ENCODE assay signal across 14 cellular contexts in the genomic region with DNA sequence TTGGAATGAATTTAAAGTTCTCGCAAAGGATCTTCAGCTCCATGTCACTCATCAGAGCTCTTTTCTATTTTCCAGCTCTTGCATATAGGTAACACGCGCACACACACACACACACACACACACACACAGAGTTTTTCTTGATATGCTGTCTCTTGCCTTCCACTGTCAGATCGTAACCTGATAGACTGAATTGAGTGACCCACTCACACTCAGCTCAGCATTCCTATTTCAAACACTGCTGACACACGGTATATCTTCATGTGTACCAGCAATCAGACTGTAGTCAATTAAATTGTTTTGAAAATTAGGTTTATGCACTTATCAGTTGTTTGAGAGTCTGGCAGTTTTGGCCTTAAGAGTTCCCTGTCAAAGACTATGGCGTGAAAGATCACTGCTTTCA.
DNase-seq lines count a peak whose midpoint lies in the region; ATAC-seq, FAIRE-seq and TF ChIP-seq lines count a peak whose summit lies in the region.
"Had no signal": no experiment of that assay in that cellular context is flagged by ENCODE, and none has a peak within 500 bp of the region (broad histone marks: within the 10 kb centered on the region; RNA-seq: fewer than 3 reads in every experiment).

No MANE protein-coding gene starts in this region.

- H2AK9ac ChIP-seq in IMR-90 (replicated peaks; ENCODE audit: low read depth, low read length, poor library complexity) = peak overlapping the region; percentile 19

- H3K36me3 Mint-ChIP-seq in astrocyte (ENCODE audit: low read depth, unreplicated experiment) = no peaks in the 10 kb centered on the region

- no peak for TF ChIP-seq EP300 in stomach (IDR thresholded peaks at IDR 0.05)

- no peak for TF ChIP-seq CTCF in IMR-90 (conservative IDR thresholded peaks at IDR 0.05; ENCODE audit: low read depth, low read length)
- no peak for TF ChIP-seq CTCF in astrocyte (IDR thresholded peaks at IDR 0.05; ENCODE audit: insufficient read depth, low read depth, low read length)
- TF ChIP-seq CTCF in stomach (IDR thresholded peaks at IDR 0.05) = no peak
- no peak for TF ChIP-seq CTCF in omental fat pad (IDR thresholded peaks at IDR 0.05)

- no peaks in the 10 kb centered on the region for H3K9me3 Mint-ChIP-seq in astrocyte (ENCODE audit: unreplicated experiment)
- H3K9me3 Mint-ChIP-seq: activated T-cell treated with anti-CD3 and anti-CD28 coated beads, Interleukin-2, amount 50 U/mL, for 4 hours had no signal

- H3K4me2 ChIP-seq in IMR-90 (ENCODE audit: low read depth, low read length) = no peak overlapping the region
- peak overlapping the region; percentile 76 for H3K4me2 ChIP-seq in astrocyte (ENCODE audit: low read length)

- no peak for TF ChIP-seq RAD21 in IMR-90 (IDR thresholded peaks at IDR 0.05; ENCODE audit: low read length)

- H3K4me1 ChIP-seq in IMR-90 (ENCODE audit: control insufficient read depth, insufficient read depth, low read length) = peaks cover 32% of the 10 kb centered on the region
- peaks cover 32% of the 10 kb centered on the region for H3K4me1 ChIP-seq in astrocyte (ENCODE audit: insufficient read depth, low read length)
- H3K4me1 ChIP-seq in stomach = peaks cover 34 to 80% (median 54%) of the 10 kb centered on the region in 4 donors

- H3K23ac ChIP-seq in IMR-90 (ENCODE audit: low read depth, low read length) = peak overlapping the region; percentile 39; the same call in 1 of the 2 replicates

- H3K18ac ChIP-seq in IMR-90 (ENCODE audit: low read depth, low read length) = peak overlapping the region; percentile 59; the same call in 1 of the 2 replicates

- FAIRE-seq in astrocyte (lab: Jason Lieb, UNC) = no peak

- POLR2A ChIA-PET in IMR-90 (lab: Charles Lee; ENCODE audit: unreplicated experiment) = interaction anchor here (0.6 kb wide), 1 partner anchor 20 kb away, joined by 3 read pairs; no protein-coding TSS in a partner anchor

- peak overlapping the region; percentile 79 for H2BK120ac ChIP-seq in IMR-90 (ENCODE audit: low read depth, low read length)

- H2BK5ac ChIP-seq in IMR-90 (ENCODE audit: low read depth, low read length, poor library complexity, severe bottlenecking) = peak overlapping the region; percentile 56

- peaks cover 63% of the 10 kb centered on the region for H3K4me1 Mint-ChIP-seq in astrocyte (ENCODE audit: low read depth, unreplicated experiment)
- H3K4me1 Mint-ChIP-seq: T-helper 17 cell had no signal

- H3K27me3 Mint-ChIP-seq in astrocyte (ENCODE audit: low read depth, unreplicated experiment) = no peaks in the 10 kb centered on the region
- H3K27me3 Mint-ChIP-seq: T-helper 17 cell had no signal

- no peak for DNase-seq in IMR-90
- DNase-seq in astrocyte (ENCODE audit: low read depth) = no peak
- DNase-seq in left kidney (ENCODE audit: low read depth, low spot score) = peak; percentile 55
- no peak for DNase-seq in stomach
- DNase-seq in HT-29 (ENCODE audit: low spot score) = no peak
- no peak for DNase-seq in stimulated activated CD8-positive, alpha-beta memory T cell treated with anti-CD3 and anti-CD28 coated beads, Interleukin-4, amount 100 ng/mL, for 48 hours
- no peak for DNase-seq in omental fat pad (ENCODE audit: low spot score)
- DNase-seq: activated CD4-positive, alpha-beta T cell treated with anti-CD3 and anti-CD28 coated beads for 4 hours; activated T-cell treated with anti-CD3 and anti-CD28 coated beads, Interleukin-2, amount 50 U/mL, for 4 hours; C1 segment of cervical spinal cord; effector CD4-positive, alpha-beta T cell; T-helper 17 cell had no signal

- peak overlapping the region; percentile 6 to 74; a peak in 3 of 4 replicates for H4K8ac ChIP-seq in IMR-90 (ENCODE audit: low read depth in 2 of 2, low read length in 2 of 2)

- H3K4ac ChIP-seq in IMR-90 (ENCODE audit: low read depth, low read length) = peak overlapping the region; percentile 78

- H3K9me3 ChIP-seq in IMR-90 (ENCODE audit: control insufficient read depth, insufficient read depth, low read length) (no peaks in the 10 kb centered on the region), astrocyte (ENCODE audit: insufficient read depth, low read depth, low read length) (no peaks in the 10 kb centered on the region), stomach (no peaks in the 10 kb centered on the region)
- H3K9me3 ChIP-seq: neutrophil had no signal

- H2BK20ac ChIP-seq in IMR-90 (ENCODE audit: low read depth, low read length) = peak overlapping the region; percentile 93

- H2AFZ ChIP-seq in IMR-90 (replicated peaks; ENCODE audit: low read length, poor library complexity) (no peak overlapping the region), astrocyte (ENCODE audit: low read depth, low read length) (no peak overlapping the region)

- H3K4me3 ChIP-seq in IMR-90 (ENCODE audit: insufficient read depth, low read depth, low read length) (no peak overlapping the region), astrocyte (ENCODE audit: insufficient read depth, low read depth, low read length) (no peak overlapping the region), stomach (no peak overlapping the region)

- H2BK15ac ChIP-seq in IMR-90 (ENCODE audit: low read depth, low read length) = peak overlapping the region; percentile 94; the same call in 2 of the 3 replicates

- intact Hi-C loops in IMR-90 (cut with micrococcal nuclease) = loop anchor here (5.0 kb wide), 2 partner anchors 66 to 131 kb away; no protein-coding TSS in a partner anchor
- intact Hi-C loops in stomach (cut with DNase I; ENCODE audit: low total_unique reads) = no loop called here

- in situ Hi-C loops in IMR-90 (cut with MboI; ENCODE audit: low sequenced_read_pairs) = no loop called here

- TF ChIP-seq POLR2A in IMR-90 (IDR thresholded peaks at IDR 0.05; ENCODE audit: low read depth, low read length) (no peak), stomach (IDR thresholded peaks at IDR 0.05) (no peak)

- dilution Hi-C loops in IMR-90 (cut with HindIII; ENCODE audit: low sequenced_read_pairs, unreplicated experiment) = no loop called here

- peak overlapping the region; percentile 73 for H3K14ac ChIP-seq in IMR-90 (replicated peaks; ENCODE audit: low read depth, low read length)

- H3K9ac ChIP-seq in IMR-90 (ENCODE audit: low read depth, low read length) (no peak overlapping the region), astrocyte (ENCODE audit: low read length) (no peak overlapping the region)

- H3K27ac ChIP-seq in IMR-90 (ENCODE audit: insufficient read depth, low read length) (peak overlapping the region; percentile 22; the same call in 1 of the 2 replicates), astrocyte (ENCODE audit: low read depth, low read length) (peak overlapping the region; percentile 91), stomach (peak overlapping the region in 3 of 5 donors; percentile 61 to 80 (median 78))
- H3K27ac ChIP-seq: neutrophil had no signal

- peak overlapping the region; percentile 82 for H4K91ac ChIP-seq in IMR-90 (ENCODE audit: insufficient read depth, low read depth, low read length)

- CTCF ChIA-PET in IMR-90 (lab: Yijun Ruan, JAX) = interaction anchor here (0.5 to 1.4 kb wide), 2 partner anchors 10 to 23 kb away, joined by 3 to 5 read pairs; no protein-coding TSS in a partner anchor

- H3K56ac ChIP-seq in IMR-90 (ENCODE audit: extremely low read depth, insufficient read depth, low read length) = no peak overlapping the region

- BruUV-seq in IMR-90 (replicated peaks; lab: Mats Ljungman, UMichigan) = no TSS peak

- no peak overlapping the region for H3K4me3 Mint-ChIP-seq in astrocyte (ENCODE audit: unreplicated experiment)
- H3K4me3 Mint-ChIP-seq: activated T-cell treated with anti-CD3 and anti-CD28 coated beads, Interleukin-2, amount 50 U/mL, for 4 hours; T-helper 17 cell had no signal

- no peaks in the 10 kb centered on the region for H3K27me3 ChIP-seq in IMR-90 (ENCODE audit: control insufficient read depth, insufficient read depth, low read length)
- no peaks in the 10 kb centered on the region for H3K27me3 ChIP-seq in astrocyte (ENCODE audit: insufficient read depth, low read length)
- no peaks in the 10 kb centered on the region for H3K27me3 ChIP-seq in stomach

- H3K79me2 ChIP-seq in astrocyte (ENCODE audit: insufficient read depth, low read length) = no peaks in the 10 kb centered on the region

- ATAC-seq in IMR-90 (ENCODE audit: low read depth) = no peak
- ATAC-seq in GM21360 (IDR thresholded peaks at IDR 0.05; ENCODE audit: unreplicated experiment) = no peak
- ATAC-seq in omental fat pad (ENCODE audit: low FRiP score) = no peak
- ATAC-seq: activated T-cell treated with anti-CD3 and anti-CD28 coated beads, Interleukin-2, amount 50 U/mL, for 4 hours; T-helper 17 cell had no signal

- WGBS in IMR-90 (ENCODE audit: extremely low coverage in 2 of 2, insufficient read length in 1 of 2), 2 experiments = 90% methylated on average over 2 of the region's 6 CpGs; no CpG with 5 or more reads in 1 of the 2 experiments
- 79 to 92% (median 86%) methylated on average over 6 of the region's 6 CpGs for whole genome bisulfite sequencing in stomach, 5 donors

- no peaks in the 10 kb centered on the region for H4K20me1 ChIP-seq in IMR-90 (ENCODE audit: insufficient read depth, low read length)
- H4K20me1 ChIP-seq in astrocyte (ENCODE audit: insufficient read depth, low read length) = no peaks in the 10 kb centered on the region

- H3K36me3 ChIP-seq in IMR-90 (ENCODE audit: control insufficient read depth, insufficient read depth, low read length) (no peaks in the 10 kb centered on the region), astrocyte (ENCODE audit: insufficient read depth, low read length) (no peaks in the 10 kb centered on the region), stomach (no peaks in the 10 kb centered on the region)
- H3K36me3 ChIP-seq: neutrophil had no signal

- H3K27ac Mint-ChIP-seq in astrocyte (ENCODE audit: unreplicated experiment) = peak overlapping the region; percentile 89
- H3K27ac Mint-ChIP-seq: T-helper 17 cell had no signal

- H3K79me1 ChIP-seq in IMR-90 (ENCODE audit: low read depth in 1 of 2, low read length in 2 of 2) = peaks cover 18 to 49% of the 10 kb centered on the region in 2 experiments

- peak overlapping the region; percentile 34; the same call in 1 of the 2 replicates for H4K5ac ChIP-seq in IMR-90 (ENCODE audit: low read depth, low read length)

- H3K9me1 ChIP-seq in IMR-90 (ENCODE audit: insufficient read depth, low read length) = peaks cover 24% of the 10 kb centered on the region

- H2AK5ac ChIP-seq in IMR-90 (ENCODE audit: low read depth, low read length) = peak overlapping the region; percentile 88

TF ChIP-seq in IMR-90, 13 proteins besides CTCF, POLR2A, EP300 and RAD21 (continues in another document):
- TF ChIP-seq MAFK (IDR thresholded peaks at IDR 0.05; ENCODE audit: low read depth, low read length) = no peak
- TF ChIP-seq, protein P1, sequence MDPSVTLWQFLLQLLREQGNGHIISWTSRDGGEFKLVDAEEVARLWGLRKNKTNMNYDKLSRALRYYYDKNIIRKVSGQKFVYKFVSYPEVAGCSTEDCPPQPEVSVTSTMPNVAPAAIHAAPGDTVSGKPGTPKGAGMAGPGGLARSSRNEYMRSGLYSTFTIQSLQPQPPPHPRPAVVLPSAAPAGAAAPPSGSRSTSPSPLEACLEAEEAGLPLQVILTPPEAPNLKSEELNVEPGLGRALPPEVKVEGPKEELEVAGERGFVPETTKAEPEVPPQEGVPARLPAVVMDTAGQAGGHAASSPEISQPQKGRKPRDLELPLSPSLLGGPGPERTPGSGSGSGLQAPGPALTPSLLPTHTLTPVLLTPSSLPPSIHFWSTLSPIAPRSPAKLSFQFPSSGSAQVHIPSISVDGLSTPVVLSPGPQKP (IDR thresholded peaks at IDR 0.05; ENCODE audit: borderline replicate concordance, low read depth, low read length) = no peak
- no peak for TF ChIP-seq MXI1 (IDR thresholded peaks at IDR 0.05; ENCODE audit: borderline replicate concordance, low read depth, low read length)

Comparison
In these comparisons a context has a peak if more than half of its experiments do, and no peak if none do; other contexts are left out.
1. H3K27ac ChIP-seq: peak in every context shown above with its lines; median percentile 91 in astrocyte; 78 in stomach; 22 in IMR-90.